2 cellular contexts compared by ENCODE assay signal in genomic region chr1:206391903-206392302, GRCh38.
DNase-seq lines count a peak whose midpoint lies in the region; ATAC-seq, FAIRE-seq and TF ChIP-seq lines count a peak whose summit lies in the region.
"Not testable (repeated sequence)": the region's sequence is repeated elsewhere in the genome, so short reads cannot be mapped to it uniquely, and the experiment has no call there.

No MANE protein-coding gene starts in this region.

- not testable (repeated sequence) for TF ChIP-seq RAD21 in K562 (CRISPR knock-in tag; conservative IDR thresholded peaks at IDR 0.05 in 1 of 2, IDR thresholded peaks at IDR 0.05 in 1 of 2); HepG2 (CRISPR knock-in tag; IDR thresholded peaks at IDR 0.05)

- TF ChIP-seq EP300 in K562 (IDR thresholded peaks at IDR 0.05; ENCODE audit: low read length); HepG2 (IDR thresholded peaks at IDR 0.05; ENCODE audit: low read depth in 2 of 2, low read length in 2 of 2); HepG2 (CRISPR knock-in tag; IDR thresholded peaks at IDR 0.05; ENCODE audit: borderline replicate concordance): not testable (repeated sequence)

- POLR2A ChIA-PET in K562 (lab: Yijun Ruan, JAX); HepG2 (lab: Yijun Ruan, JAX): not testable (repeated sequence)

- CTCF ChIA-PET in K562 (lab: Yijun Ruan, JAX; ENCODE audit: low intra/inter-chr PET ratio); HepG2 (lab: Yijun Ruan, JAX; ENCODE audit: low intra/inter-chr PET ratio, low total read pairs): not testable (repeated sequence)

- not testable (repeated sequence) for DNase-seq in K562 (ENCODE audit: extremely low read depth in 1 of 4, low spot score in 3 of 4); HepG2 (ENCODE audit: low spot score)

- intact Hi-C loops in K562 (cut with micrococcal nuclease); HepG2 (cut with micrococcal nuclease; ENCODE audit: unreplicated experiment): not testable (repeated sequence)

- not testable (repeated sequence) for H3K79me2 ChIP-seq in K562 (ENCODE audit: control insufficient read depth, insufficient read depth, low read length); HepG2 (ENCODE audit: insufficient read depth, low read length)

- not testable (repeated sequence) for H3K9ac ChIP-seq in K562 (ENCODE audit: insufficient read depth in 1 of 2, low read depth in 2 of 2, low read length in 2 of 2); HepG2 (ENCODE audit: insufficient read depth, low read depth, low read length)

- H4K20me1 ChIP-seq in K562 (replicated peaks; ENCODE audit: control insufficient read depth, insufficient read depth, low read length); HepG2 (ENCODE audit: insufficient read depth, low read length): not testable (repeated sequence)

- H3K4me1 ChIP-seq in K562 (replicated peaks in 1 of 2; ENCODE audit: control insufficient read depth in 2 of 2, insufficient read depth in 2 of 2, low read length in 2 of 2); HepG2 (ENCODE audit: insufficient read depth, low read length): not testable (repeated sequence)

- H3K36me3 ChIP-seq in K562 (ENCODE audit: control insufficient read depth, insufficient read depth, low read length); HepG2 (replicated peaks in 1 of 2; ENCODE audit: control insufficient read depth in 1 of 2, insufficient read depth in 2 of 2, low read length in 2 of 2): not testable (repeated sequence)

- H2AFZ ChIP-seq in K562 (ENCODE audit: low read depth, low read length); HepG2 (ENCODE audit: low read length): not testable (repeated sequence)

- H3K27me3 ChIP-seq in K562 (ENCODE audit: control insufficient read depth in 2 of 2, insufficient read depth in 2 of 2, low read length in 2 of 2); HepG2 (ENCODE audit: control insufficient read depth in 1 of 2, insufficient read depth in 2 of 2, low read length in 2 of 2): not testable (repeated sequence)

- H3K9me1 ChIP-seq in K562 (ENCODE audit: control insufficient read depth, insufficient read depth, low read length), result not testable (repeated sequence)

- BruUV-seq in K562 (replicated peaks; lab: Mats Ljungman, UMichigan); HepG2 (replicated peaks; lab: Mats Ljungman, UMichigan): not testable (repeated sequence)

- 14% methylated on average over 1 of the region's 2 CpGs for WGBS in K562 (ENCODE audit: insufficient coverage, low coverage, missing lambda C conversion rate)
- 100% methylated on average over 1 of the region's 2 CpGs for WGBS in HepG2 (ENCODE audit: low lambda C conversion rate)

- H3K9me3 ChIP-seq in K562 (replicated peaks; ENCODE audit: control insufficient read depth, insufficient read depth, low read depth, low read length); HepG2 (ENCODE audit: low read length): not testable (repeated sequence)

- H3K4me3 ChIP-seq in K562; HepG2 (replicated peaks in 1 of 3; ENCODE audit: insufficient read depth in 1 of 3, low read depth in 2 of 3, low read length in 3 of 3): not testable (repeated sequence)

- not testable (repeated sequence) for TF ChIP-seq CTCF in K562 (IDR thresholded peaks at IDR 0.05 in 2 of 3, conservative IDR thresholded peaks at IDR 0.05 in 1 of 3; ENCODE audit: insufficient read depth in 2 of 3, low read depth in 1 of 3, low read length in 3 of 3); HepG2 (CRISPR knock-in tag; IDR thresholded peaks at IDR 0.05)

- H3K27ac ChIP-seq in K562 (ENCODE audit: extremely low read depth, low read depth, low read length); HepG2 (ENCODE audit: extremely low read length, insufficient read depth, low read length): not testable (repeated sequence)

- not testable (repeated sequence) for FAIRE-seq in K562 (lab: Jason Lieb, UNC); HepG2 (lab: Jason Lieb, UNC)

- not testable (repeated sequence) for ATAC-seq in K562, HepG2

- TF ChIP-seq POLR2A in K562 (conservative IDR thresholded peaks at IDR 0.05); HepG2 (IDR thresholded peaks at IDR 0.05; ENCODE audit: insufficient read depth in 1 of 2, low read depth in 2 of 2, low read length in 2 of 2): not testable (repeated sequence)

- in situ Hi-C loops in K562 (cut with MboI); HepG2 (cut with HindIII; ENCODE audit: extremely low pct_ligation_motif_present, low pct_unique_long_range_greater_than_20kb): not testable (repeated sequence)

- H3K4me2 ChIP-seq in K562 (ENCODE audit: insufficient read depth, low read length); HepG2 (ENCODE audit: low read depth, low read length): not testable (repeated sequence)

TF ChIP-seq in K562, 482 proteins besides CTCF, POLR2A, EP300 and RAD21:
- TF ChIP-seq NFIX (CRISPR knock-in tag; IDR thresholded peaks at IDR 0.05; ENCODE audit: low read depth) (peak; percentile 77), NFIC (IDR thresholded peaks at IDR 0.05) (peak; percentile 94)
TF ChIP-seq in K562: peak in this region for 2; not testable (repeated sequence) for 480.

TF ChIP-seq in HepG2, 621 proteins besides CTCF, POLR2A, EP300 and RAD21:
- peak; percentile 64 for TF ChIP-seq LCORL (IDR thresholded peaks at IDR 0.05)
- TF ChIP-seq LCORL (CRISPR knock-in tag; IDR thresholded peaks at IDR 0.05), result not testable (repeated sequence)
